Comparison of ENCODE assay signal across 8 cellular contexts in the genomic region with DNA sequence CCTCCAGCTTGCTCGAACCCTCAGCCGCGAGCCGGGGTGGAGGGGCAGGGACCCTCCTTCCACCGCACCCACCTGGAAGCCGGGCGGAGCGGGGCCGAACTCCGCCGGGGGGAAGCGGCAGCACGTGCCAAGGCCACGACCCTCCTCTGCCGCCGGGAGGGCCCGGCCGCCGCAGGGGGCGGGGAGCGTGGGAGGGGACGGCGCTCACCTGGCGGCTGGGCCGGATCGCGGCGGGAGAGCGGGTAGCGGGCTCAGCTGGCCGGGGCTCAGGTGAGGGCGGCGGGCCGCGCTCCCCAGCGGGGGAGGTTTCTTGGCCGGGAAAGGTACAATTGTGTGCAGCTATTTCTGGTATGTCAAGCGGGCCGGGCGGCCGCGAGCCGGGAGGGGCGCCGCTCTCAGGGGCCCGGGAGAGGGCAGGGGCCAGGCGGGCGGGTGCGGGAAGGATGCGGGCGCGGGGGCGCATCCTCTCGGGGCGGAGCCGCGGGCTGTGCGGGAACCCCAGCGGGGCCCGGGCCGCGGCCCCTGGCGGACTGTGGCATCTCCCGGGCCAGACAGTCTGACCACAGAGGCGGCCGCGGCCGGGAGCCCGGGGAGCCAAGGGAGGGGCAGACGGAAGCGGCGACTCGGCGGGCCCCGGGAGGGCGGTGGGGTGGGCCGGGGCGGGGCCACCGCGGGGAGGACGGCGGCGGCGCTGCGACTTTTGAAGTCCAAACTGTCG. TPM values are rescaled to one million over a fixed set of nuclear protein-coding genes. Genes with fewer than 3 reads are reported as not detected.
DNase-seq lines count a peak whose midpoint lies in the region; ATAC-seq lines count a peak whose summit lies in the region.

TSS of gene LMO7 (plus strand) at position 710 of the 718 bp plus-strand sequence. CDS start 328 bp downstream, outside the sequence.

- peak; percentile 51 to 64 (median 54) for DNase-seq in CD4-positive, alpha-beta memory T cell
- DNase-seq in T-cell (peak in 31 of 34 experiments; percentile 5 to 52 (median 31)), astrocyte of the hippocampus (ENCODE audit: low read depth, low spot score) (peak; percentile 90), skeletal muscle cell (ENCODE audit: low read depth) (no peak), NCI-H446 (lab: John Stamatoyannopoulos, UW) (no peak)

- no peaks in the 10 kb centered on the region for H3K27me3 ChIP-seq in CD4-positive, alpha-beta memory T cell (ENCODE audit: insufficient read depth, low read length)
- peaks cover 28% of the 10 kb centered on the region for H3K27me3 ChIP-seq in iPS-15b (ENCODE audit: control insufficient read depth, insufficient read depth, low read length)

- H3K4me3 Mint-ChIP-seq in CD4-positive, alpha-beta memory T cell, result peak within 1 kb of the TSS; percentile 82 to 90 (median 86)
- H3K4me3 Mint-ChIP-seq in T-cell, result peak within 1 kb of the TSS; percentile 69 to 81 (median 78)

- H3K27ac ChIP-seq in CD4-positive, alpha-beta memory T cell (ENCODE audit: low read depth, low read length), result peak within 1 kb of the TSS; percentile 31

- peaks cover 12 to 19% (median 14%) of the 10 kb centered on the region in 4 donors for H3K4me1 Mint-ChIP-seq in CD4-positive, alpha-beta memory T cell
- H3K4me1 Mint-ChIP-seq in T-cell, result peaks cover 10 to 18% (median 17%) of the 10 kb centered on the region in 3 donors

- no peaks in the 10 kb centered on the region for H3K36me3 ChIP-seq in CD4-positive, alpha-beta memory T cell (ENCODE audit: insufficient read depth, low read length)
- H3K36me3 ChIP-seq in iPS-15b (ENCODE audit: control insufficient read depth, insufficient read depth, low read length), result no peaks in the 10 kb centered on the region

- peaks cover 0 to 4% of the 10 kb centered on the region in 2 donors for H3K27me3 Mint-ChIP-seq in CD4-positive, alpha-beta memory T cell
- H3K27me3 Mint-ChIP-seq in T-cell, result peaks cover 5 to 6% of the 10 kb centered on the region in 2 donors

- POLR2A ChIA-PET in CD4-positive, alpha-beta memory T cell (lab: Charles Lee; ENCODE audit: partially characterized antibody), result interaction anchor here (0.6 to 1.9 kb wide), 4 partner anchors 86 to 1250 kb away, joined by 3 to 7 read pairs (median 4); partner anchors contain the start of genes COMMD6, KCTD12 and UCHL3
- POLR2A ChIA-PET in T-cell (lab: Charles Lee), result interaction anchor here in 1 of 2 donors (0.5 kb wide), 1 partner anchor 86 kb away, joined by 5 read pairs; no protein-coding TSS in a partner anchor

- CTCF ChIA-PET in CD4-positive, alpha-beta memory T cell (lab: Charles Lee; ENCODE audit: partially characterized antibody), result no interaction called here
- CTCF ChIA-PET in T-cell (lab: Charles Lee), result interaction anchor here in 1 of 2 donors (1.1 kb wide), 1 partner anchor 1445 kb away, joined by 3 read pairs; no protein-coding TSS in a partner anchor

- no peaks in the 10 kb centered on the region for H3K9me3 ChIP-seq in CD4-positive, alpha-beta memory T cell (ENCODE audit: control insufficient read depth in 1 of 2, low read length in 2 of 2)
- H3K9me3 ChIP-seq in iPS-15b (ENCODE audit: control insufficient read depth, insufficient read depth, low read length), result no peaks in the 10 kb centered on the region

- H3K9me3 Mint-ChIP-seq in CD4-positive, alpha-beta memory T cell, result no peaks in the 10 kb centered on the region
- no peaks in the 10 kb centered on the region for H3K9me3 Mint-ChIP-seq in T-cell

- peaks cover 6% of the 10 kb centered on the region for H3K4me1 ChIP-seq in CD4-positive, alpha-beta memory T cell (ENCODE audit: insufficient read depth, low read length)
- peaks cover 7% of the 10 kb centered on the region for H3K4me1 ChIP-seq in iPS-15b (ENCODE audit: control insufficient read depth, insufficient read depth, low read length)

- H3K27ac Mint-ChIP-seq in CD4-positive, alpha-beta memory T cell, result peak within 1 kb of the TSS; percentile 47 to 88 (median 74)
- H3K27ac Mint-ChIP-seq in T-cell, result peak within 1 kb of the TSS; percentile 39 to 73

- no peaks in the 10 kb centered on the region for H3K36me3 Mint-ChIP-seq in CD4-positive, alpha-beta memory T cell
- H3K36me3 Mint-ChIP-seq in T-cell, result no peaks in the 10 kb centered on the region

- H3K4me3 ChIP-seq in CD4-positive, alpha-beta memory T cell (ENCODE audit: low read length in 2 of 2), result peak within 1 kb of the TSS; percentile 59 to 70
- peak within 1 kb of the TSS; percentile 84 for H3K4me3 ChIP-seq in iPS-15b (ENCODE audit: low read depth, low read length)
- H3K4me3 ChIP-seq in skeletal muscle cell (ENCODE audit: low read depth, low read length), result peak within 1 kb of the TSS; percentile 72

- peak; percentile 59 for ATAC-seq in GM19438 (IDR thresholded peaks at IDR 0.05; ENCODE audit: low read depth, unreplicated experiment)
- ATAC-seq in HG03439 (IDR thresholded peaks at IDR 0.05; ENCODE audit: unreplicated experiment), result peak; percentile 53
- ATAC-seq in T-cell (replicated peaks in 1 of 4), result peak; percentile 67 to 74 (median 72)

- H3K9ac ChIP-seq in iPS-15b (ENCODE audit: low read depth, low read length), result peak within 1 kb of the TSS; percentile 49

- intact Hi-C loops in CD4-positive, alpha-beta memory T cell (cut with micrococcal nuclease), result loop anchor here (1.0 to 10.0 kb wide), 6 partner anchors 86 to 1692 kb away; partner anchors contain the start of genes FBXL3, MYCBP2, TBC1D4 and UCHL3

RNA-seq across cellular contexts. Expression of gene LMO7, which starts in this region (rescaled TPM):
- 10 to 100 TPM; 25.7 to 29.4 TPM for total RNA-seq in CD4-positive, alpha-beta memory T cell
- 10 to 100 TPM in 1 of 2 donors, 1 to 10 TPM in 1; 5.4 to 14.3 TPM for polyA plus RNA-seq in CD4-positive, alpha-beta memory T cell
- 10 to 100 TPM; 22.6 to 46.8 (median 34.0) TPM for total RNA-seq in T-cell

Comparison
In these comparisons a context has a peak if more than half of its experiments do, and no peak if none do; other contexts are left out.
1. DNase-seq: peak in CD4-positive, alpha-beta memory T cell (5 of 5), T-cell (31 of 34) and astrocyte of the hippocampus (single experiment); none in skeletal muscle cell (single experiment) and NCI-H446 (0 of 2).
2. Peak in every context shown above with its lines, with median percentiles within 50 percentile points of each other: H3K4me3 ChIP-seq and ATAC-seq.